Comparison of ENCODE assay signal across 1 cellular context in genomic region chr9:133584559-133585476, GRCh38.
TF ChIP-seq lines count a peak whose summit lies in the region.

No MANE protein-coding gene starts in this region.

TF ChIP-seq in HepG2, 621 proteins besides CTCF, POLR2A, EP300 and RAD21:
- TF ChIP-seq ATF7-NPFF (CRISPR knock-in tag; IDR thresholded peaks at IDR 0.05; ENCODE audit: low read depth), result no peak
- TF ChIP-seq USF2 (IDR thresholded peaks at IDR 0.05; ENCODE audit: low read depth, low read length), result no peak
- TF ChIP-seq USF2 (CRISPR knock-in tag; IDR thresholded peaks at IDR 0.05; ENCODE audit: borderline replicate concordance), result no peak
- no peak for TF ChIP-seq SMARCE1 (IDR thresholded peaks at IDR 0.05; ENCODE audit: borderline replicate concordance)
- no peak for TF ChIP-seq SCMH1 (CRISPR knock-in tag; IDR thresholded peaks at IDR 0.05; ENCODE audit: borderline replicate concordance)
- no peak for TF ChIP-seq ZFAT (CRISPR knock-in tag; conservative IDR thresholded peaks at IDR 0.05)
- TF ChIP-seq ZMYM4 (CRISPR knock-in tag; IDR thresholded peaks at IDR 0.05), result no peak
- no peak for TF ChIP-seq ZNF136 (CRISPR knock-in tag; IDR thresholded peaks at IDR 0.05; ENCODE audit: low read depth)
TF ChIP-seq in HepG2: peak in this region for 0.
